In the genomic region with DNA sequence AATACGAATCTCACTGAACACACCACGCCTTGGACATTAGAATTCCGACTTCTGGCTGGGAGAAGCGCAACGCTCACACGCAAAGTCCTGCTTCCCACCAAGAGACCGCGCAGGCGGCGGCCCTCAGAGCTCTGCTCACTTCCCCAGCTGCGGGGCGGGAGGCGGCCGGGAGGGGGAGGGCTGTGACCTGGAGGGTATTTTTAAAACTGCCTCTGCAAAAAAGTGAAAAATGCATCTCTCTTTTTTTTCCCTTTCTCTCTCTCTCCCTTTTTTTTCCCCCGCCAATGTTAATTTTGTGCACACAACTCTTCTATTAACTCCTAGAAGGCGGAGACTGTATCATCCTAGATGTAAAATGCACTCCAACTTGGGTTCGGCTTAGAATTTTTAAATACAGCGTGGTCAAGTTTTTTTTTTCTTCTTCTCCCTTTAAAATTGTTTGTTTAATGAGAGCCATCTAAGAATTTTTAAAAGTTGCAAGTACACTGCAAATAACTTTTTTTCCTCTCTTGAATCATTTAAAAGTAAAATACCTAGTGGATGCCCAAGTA, we compare ENCODE assay signal across 8 cellular contexts.
DNase-seq lines count a peak whose midpoint lies in the region; ATAC-seq, FAIRE-seq and TF ChIP-seq lines count a peak whose summit lies in the region.

No MANE protein-coding gene starts in this region.

- peak; percentile 47 for ATAC-seq in HG02943 (IDR thresholded peaks at IDR 0.05; ENCODE audit: low read depth, unreplicated experiment)

- H3K27ac ChIP-seq in SJCRH30 (peak overlapping the region; percentile 74), endothelial cell of umbilical vein (ENCODE audit: insufficient read depth, low read depth, low read length) (no peak overlapping the region)

- peaks cover 17% of the 10 kb centered on the region for H3K4me1 Mint-ChIP-seq in nephron

- peak; percentile 14 for DNase-seq in stimulated activated CD8-positive, alpha-beta memory T cell treated with anti-CD3 and anti-CD28 coated beads, Interleukin-12 subunit alpha, Interleukin-12 subunit beta, amount 100 ng/mL, for 24 hours (ENCODE audit: extremely low read depth)
- no peak for DNase-seq in stimulated activated CD8-positive, alpha-beta memory T cell treated with anti-CD3 and anti-CD28 coated beads, Interleukin-4, amount 100 ng/mL, for 48 hours
- DNase-seq in SJCRH30 (no peak), endothelial cell of umbilical vein (ENCODE audit: low read depth, low spot score) (no peak), NCI-H748 (lab: John Stamatoyannopoulos, UW; ENCODE audit: unreplicated experiment) (no peak), NCI-H774 (lab: John Stamatoyannopoulos, UW) (no peak)

- H3K4me1 ChIP-seq in SJCRH30 (no peaks in the 10 kb centered on the region; the same call in 1 of the 2 replicates), endothelial cell of umbilical vein (ENCODE audit: control insufficient read depth, extremely low read depth, insufficient read depth, low read length) (peaks cover 14% of the 10 kb centered on the region)

- H3K9ac ChIP-seq in endothelial cell of umbilical vein (replicated peaks; ENCODE audit: extremely low read depth, insufficient read depth, low read length), result peak overlapping the region; percentile 20

- no peaks in the 10 kb centered on the region for H3K79me2 ChIP-seq in endothelial cell of umbilical vein (ENCODE audit: control insufficient read depth, insufficient read depth, low read length)

- H3K36me3 Mint-ChIP-seq in nephron (ENCODE audit: low read depth), result no peaks in the 10 kb centered on the region

- BruUV-seq in endothelial cell of umbilical vein (replicated peaks; lab: Mats Ljungman, UMichigan), result no TSS peak

- H3K4me3 Mint-ChIP-seq in nephron, result peak overlapping the region; percentile 87 to 93 (median 88)

- peak; percentile 94 for FAIRE-seq in endothelial cell of umbilical vein (lab: Jason Lieb, UNC)

- H3K27me3 ChIP-seq in SJCRH30, result no peaks in the 10 kb centered on the region
- no peaks in the 10 kb centered on the region for H3K27me3 ChIP-seq in endothelial cell of umbilical vein (ENCODE audit: control insufficient read depth in 2 of 2, insufficient read depth in 2 of 2, low read length in 2 of 2)

- H3K36me3 ChIP-seq in SJCRH30 (no peaks in the 10 kb centered on the region), endothelial cell of umbilical vein (ENCODE audit: control insufficient read depth in 2 of 2, extremely low read depth in 1 of 2, insufficient read depth in 2 of 2, low read length in 2 of 2) (no peaks in the 10 kb centered on the region)

- peak overlapping the region; percentile 37 for H2AFZ ChIP-seq in endothelial cell of umbilical vein (ENCODE audit: low read depth, low read length)

- peak overlapping the region; percentile 95 to 96 (median 96) for H3K27ac Mint-ChIP-seq in nephron

- intact Hi-C loops in endothelial cell of umbilical vein (cut with micrococcal nuclease), result loop anchor here (1.0 to 2.0 kb wide), 13 partner anchors 26 to 642 kb away; partner anchors contain the start of genes SF3B5, STX11 and UTRN

- POLR2A ChIA-PET in endothelial cell of umbilical vein (lab: Charles Lee), result interaction anchor here (0.6 to 1.0 kb wide), 4 partner anchors 48 to 112 kb away, joined by 3 to 5 read pairs (median 3); no protein-coding TSS in a partner anchor

- H3K9me3 ChIP-seq in SJCRH30 (replicated peaks), result 0 out of 2 replicates have a peak, but pooled peaks cover 3% of the 10 kb centered on the region
- H3K9me3 ChIP-seq in endothelial cell of umbilical vein (replicated peaks; ENCODE audit: control insufficient read depth, insufficient read depth, low read length), result no peaks in the 10 kb centered on the region

- TF ChIP-seq POLR2A in endothelial cell of umbilical vein (IDR thresholded peaks at IDR 0.05; ENCODE audit: low read depth, low read length), result no peak

- no peaks in the 10 kb centered on the region for H3K27me3 Mint-ChIP-seq in nephron (ENCODE audit: low read depth)

- dilution Hi-C loops in endothelial cell of umbilical vein (cut with MboI; ENCODE audit: extremely low pct_ligation_motif_present, low sequenced_read_pairs), result no loop called here

- CTCF ChIA-PET in endothelial cell of umbilical vein (lab: Charles Lee), result interaction anchor here (0.6 to 1.8 kb wide), 29 partner anchors 10 to 265 kb away, joined by 3 to 32 read pairs (median 3); partner anchors contain the start of genes STX11 and UTRN

- H3K9me1 ChIP-seq in endothelial cell of umbilical vein (replicated peaks; ENCODE audit: control insufficient read depth, extremely low read depth, insufficient read depth, low read length), result no peaks in the 10 kb centered on the region

- peak in 1 of 2 donors; percentile 25 for TF ChIP-seq CTCF in endothelial cell of umbilical vein (IDR thresholded peaks at IDR 0.05; ENCODE audit: extremely low read depth in 1 of 2, insufficient read depth in 1 of 2, low read depth in 1 of 2, low read length in 2 of 2)
- no peak for TF ChIP-seq CTCF in nephron (IDR thresholded peaks at IDR 0.05; ENCODE audit: unreplicated experiment in 3 of 3)

- peak overlapping the region; percentile 59 for H3K4me3 ChIP-seq in SJCRH30
- peak overlapping the region; percentile 38 to 56 (median 45) for H3K4me3 ChIP-seq in endothelial cell of umbilical vein (replicated peaks in 1 of 3; ENCODE audit: insufficient read depth in 1 of 3, low read depth in 1 of 3, low read length in 3 of 3)

- H4K20me1 ChIP-seq in endothelial cell of umbilical vein (replicated peaks; ENCODE audit: control insufficient read depth, extremely low read depth, insufficient read depth, low read length), result no peaks in the 10 kb centered on the region

- H3K9me3 Mint-ChIP-seq in nephron, result no peaks in the 10 kb centered on the region

- peak overlapping the region; percentile 77 for H3K4me2 ChIP-seq in endothelial cell of umbilical vein (ENCODE audit: insufficient read depth, low read length)

TF ChIP-seq in endothelial cell of umbilical vein, 7 proteins besides CTCF, POLR2A, EP300 and RAD21:
- TF ChIP-seq GATA2 (IDR thresholded peaks at IDR 0.05; ENCODE audit: insufficient read depth, insufficient read length, low read depth, low read length) (no peak), FOS (IDR thresholded peaks at IDR 0.05; ENCODE audit: borderline replicate concordance, insufficient read depth, low read length) (no peak), MYC (IDR thresholded peaks at IDR 0.05; ENCODE audit: low read depth, low read length) (no peak), JUN (IDR thresholded peaks at IDR 0.05; ENCODE audit: borderline replicate concordance, insufficient read depth, insufficient read length, low read depth) (no peak), EZH2 (IDR thresholded peaks at IDR 0.05; ENCODE audit: borderline replicate concordance, low read depth, low read length, severe bottlenecking) (no peak), POLR2AphosphoS5 (IDR thresholded peaks at IDR 0.05; ENCODE audit: insufficient read depth, low read depth, low read length) (no peak)
- TF ChIP-seq, protein P1, sequence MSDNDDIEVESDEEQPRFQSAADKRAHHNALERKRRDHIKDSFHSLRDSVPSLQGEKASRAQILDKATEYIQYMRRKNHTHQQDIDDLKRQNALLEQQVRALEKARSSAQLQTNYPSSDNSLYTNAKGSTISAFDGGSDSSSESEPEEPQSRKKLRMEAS (IDR thresholded peaks at IDR 0.05; ENCODE audit: insufficient read depth, insufficient read length), result no peak
